ENCODE assay signal across 15 cellular contexts in genomic region chr21:45387506-45387905, GRCh38. TPM values are rescaled to one million over a fixed set of nuclear protein-coding genes. Genes with fewer than 3 reads are reported as not detected.
A peak's percentile ranks its signal among the peaks of the same experiment; 100 is the strongest.
DNase-seq lines count a peak whose midpoint lies in the region; ATAC-seq and TF ChIP-seq lines count a peak whose summit lies in the region.
"Had no signal": no experiment of that assay in that cellular context is flagged by ENCODE, and none has a peak within 500 bp of the region (broad histone marks: within the 10 kb centered on the region; RNA-seq: fewer than 3 reads in every experiment).

No MANE protein-coding gene starts in this region.

- no peak overlapping the region for H3K4me3 ChIP-seq in PC-3 (ENCODE audit: low read length)
- no peak overlapping the region for H3K4me3 ChIP-seq in uterus
- H3K4me3 ChIP-seq: ascending aorta, lung had no signal

- H3K27me3 Mint-ChIP-seq in osteocyte (ENCODE audit: unreplicated experiment): no peaks in the 10 kb centered on the region

- H3K27ac Mint-ChIP-seq in osteocyte (ENCODE audit: unreplicated experiment): peak overlapping the region; percentile 41
- H3K27ac Mint-ChIP-seq: activated CD4-positive, alpha-beta T cell treated with anti-CD3 and anti-CD28 coated beads, Interleukin-2, amount 10 ng/mL, durations not matched to agents 24 days and 14 days; activated T-cell treated with anti-CD3 and anti-CD28 coated beads, Interleukin-2, amount 50 U/mL, for 72 hours; CD4-positive, CD25-positive, alpha-beta regulatory T cell; dendritic cell treated with granulocyte-macrophage colony-stimulating factor and Interleukin-4, amounts not matched to agents 40 ng/mL and 50 ng/mL, for 4 days; nephron progenitor cell had no signal

- DNase-seq in PC-3 (no peak), cardiac septum (ENCODE audit: low spot score) (peak; percentile 43), osteocyte (ENCODE audit: extremely low spot score, unreplicated experiment) (no peak), uterus (peak; percentile 18 to 22), NCI-H2171 treated with DMSO at 0.1 percent for 48 hours (lab: John Stamatoyannopoulos, UW) (no peak)
- DNase-seq: activated CD4-positive, alpha-beta T cell treated with anti-CD3 and anti-CD28 coated beads, Interleukin-2, amount 10 ng/mL, durations not matched to agents 24 days and 14 days; activated T-cell treated with anti-CD3 and anti-CD28 coated beads, Interleukin-2, amount 50 U/mL, for 72 hours; CD4-positive, CD25-positive, alpha-beta regulatory T cell; nephron progenitor cell; SHP77 treated with DMSO at 0.1 percent for 48 hours had no signal

- H3K27ac ChIP-seq in PC-3 (ENCODE audit: low read length) (peak overlapping the region; percentile 35; the same call in 1 of the 2 replicates), uterus (peak overlapping the region; percentile 62 to 84)

- no peak overlapping the region for H3K4me3 Mint-ChIP-seq in osteocyte (ENCODE audit: unreplicated experiment)
- H3K4me3 Mint-ChIP-seq: activated CD4-positive, alpha-beta T cell treated with anti-CD3 and anti-CD28 coated beads, Interleukin-2, amount 10 ng/mL, durations not matched to agents 24 days and 14 days; activated T-cell treated with anti-CD3 and anti-CD28 coated beads, Interleukin-2, amount 50 U/mL, for 72 hours; CD4-positive, CD25-positive, alpha-beta regulatory T cell; dendritic cell treated with granulocyte-macrophage colony-stimulating factor and Interleukin-4, amounts not matched to agents 40 ng/mL and 50 ng/mL, for 4 days; nephron progenitor cell had no signal

- no peak for TF ChIP-seq CTCF in PC-3 (conservative IDR thresholded peaks at IDR 0.05; ENCODE audit: low read depth, low read length)
- TF ChIP-seq CTCF in osteocyte (IDR thresholded peaks at IDR 0.05): no peak
- no peak for TF ChIP-seq CTCF in uterus (IDR thresholded peaks at IDR 0.05)

- no peaks in the 10 kb centered on the region for H4K20me1 ChIP-seq in PC-3 (ENCODE audit: low read length)

- no peaks in the 10 kb centered on the region for H3K79me2 ChIP-seq in PC-3 (ENCODE audit: low read length)

- no peaks in the 10 kb centered on the region for H3K9me3 Mint-ChIP-seq in osteocyte (ENCODE audit: unreplicated experiment)
- H3K9me3 Mint-ChIP-seq: activated CD4-positive, alpha-beta T cell treated with anti-CD3 and anti-CD28 coated beads, Interleukin-2, amount 10 ng/mL, durations not matched to agents 24 days and 14 days; activated T-cell treated with anti-CD3 and anti-CD28 coated beads, Interleukin-2, amount 50 U/mL, for 72 hours; dendritic cell treated with granulocyte-macrophage colony-stimulating factor and Interleukin-4, amounts not matched to agents 40 ng/mL and 50 ng/mL, for 4 days; nephron progenitor cell had no signal

- H3K9me3 ChIP-seq in PC-3 (ENCODE audit: low read length) (no peaks in the 10 kb centered on the region), uterus (no peaks in the 10 kb centered on the region)
- H3K9me3 ChIP-seq: ascending aorta had no signal

- no peak for TF ChIP-seq POLR2A in uterus (IDR thresholded peaks at IDR 0.05)

- CTCF ChIA-PET in PC-3 (lab: Charles Lee): interaction anchor here (0.5 to 1.7 kb wide), 2 partner anchors 15 to 1048 kb away, joined by 4 to 5 read pairs; partner anchors contain the start of gene CFAP410

- intact Hi-C loops in PC-3 (cut with micrococcal nuclease): loop anchor here (2.0 kb wide), 1 partner anchor 51 kb away; no protein-coding TSS in a partner anchor
- intact Hi-C loops in cardiac septum (cut with DNase I): loop anchor here (2.0 kb wide), 1 partner anchor 51 kb away; no protein-coding TSS in a partner anchor
- intact Hi-C loops in uterus (cut with DNase I; ENCODE audit: low total_unique reads): no loop called here

- peaks cover 15% of the 10 kb centered on the region for H3K4me1 ChIP-seq in PC-3 (ENCODE audit: insufficient read depth, low read length)
- peaks cover 5 to 13% of the 10 kb centered on the region in 2 donors for H3K4me1 ChIP-seq in uterus

- H3K36me3 Mint-ChIP-seq in osteocyte (ENCODE audit: unreplicated experiment): no peaks in the 10 kb centered on the region
- H3K36me3 Mint-ChIP-seq: CD4-positive, CD25-positive, alpha-beta regulatory T cell had no signal

- ATAC-seq in PC-3 (no peak), GM21526 (IDR thresholded peaks at IDR 0.05; ENCODE audit: low FRiP score, unreplicated experiment) (no peak), esophagus mucosa (no peak)
- ATAC-seq: activated T-cell treated with anti-CD3 and anti-CD28 coated beads, Interleukin-2, amount 50 U/mL, for 72 hours had no signal

- peak overlapping the region; percentile 36; the same call in 1 of the 2 replicates for H3K4me2 ChIP-seq in PC-3 (ENCODE audit: low read length)

- H3K27me3 ChIP-seq in PC-3 (ENCODE audit: low read length) (no peaks in the 10 kb centered on the region), uterus (no peaks in the 10 kb centered on the region)
- H3K27me3 ChIP-seq: ascending aorta had no signal

- no peaks in the 10 kb centered on the region for H3F3A ChIP-seq in PC-3 (ENCODE audit: low read length, unreplicated experiment)

- H3K4me1 Mint-ChIP-seq in osteocyte (ENCODE audit: unreplicated experiment): peaks cover 18% of the 10 kb centered on the region
- H3K4me1 Mint-ChIP-seq: activated CD4-positive, alpha-beta T cell treated with anti-CD3 and anti-CD28 coated beads, Interleukin-2, amount 10 ng/mL, durations not matched to agents 24 days and 14 days; CD4-positive, CD25-positive, alpha-beta regulatory T cell had no signal

- POLR2A ChIA-PET in PC-3 (lab: Charles Lee; ENCODE audit: unreplicated experiment): interaction anchor here (0.6 kb wide), 1 partner anchor 93 kb away, joined by 6 read pairs; no protein-coding TSS in a partner anchor

- H2AFZ ChIP-seq in PC-3 (ENCODE audit: low read length): peak overlapping the region; percentile 41; the same call in 1 of the 2 replicates

- BruUV-seq in PC-3 (replicated peaks; lab: Mats Ljungman, UMichigan): no TSS peak

- H3K36me3 ChIP-seq in PC-3 (ENCODE audit: low read depth, low read length) (no peaks in the 10 kb centered on the region), uterus (no peaks in the 10 kb centered on the region)
- H3K36me3 ChIP-seq: ascending aorta had no signal

- H3K9me2 ChIP-seq in PC-3 (replicated peaks; ENCODE audit: low read length): no peaks in the 10 kb centered on the region

- H3K9ac ChIP-seq in PC-3 (ENCODE audit: low read length): no peak overlapping the region

RNA-seq across cellular contexts. Expression of gene COL18A1, which starts 17.5 kb away (rescaled TPM):
- total RNA-seq in PC-3 (2014; rRNA removed) (77.0 and 85.5 TPM in 2 replicates), cardiac septum (77.0 TPM), osteocyte (515 and 555 TPM in 2 replicates), uterus (100 to 1,000 TPM in 3 of 4 donors, 10 to 100 TPM in 1; 73.0 to 223 (median 152) TPM), esophagus mucosa (26.7 TPM)

Comparison
In these comparisons a context has a peak if more than half of its experiments do, and no peak if none do; other contexts are left out.
1. DNase-seq: peak in cardiac septum (single experiment) and uterus (2 of 2); none in PC-3 (single experiment), osteocyte (single experiment) and NCI-H2171 treated with DMSO at 0.1 percent for 48 hours (single experiment).